In genomic region chr3:184954251-184954650, GRCh38 we compare ENCODE assay signal across 22 cellular contexts.
"Had no signal": no experiment of that assay in that cellular context is flagged by ENCODE, and none has a peak within 500 bp of the region (broad histone marks: within the 10 kb centered on the region; RNA-seq: fewer than 3 reads in every experiment).

No MANE protein-coding gene starts in this region.

- DNase-seq: activated CD4-positive, alpha-beta memory T cell treated with anti-CD3 and anti-CD28 coated beads for 36 hours; activated CD4-positive, alpha-beta T cell treated with anti-CD3 and anti-CD28 coated beads, Interleukin-2, amount 10 ng/mL, durations not matched to agents 7 days and 5 days; activated CD4-positive, CD25-positive, alpha-beta regulatory T cell; activated CD8-positive, alpha-beta memory T cell treated with anti-CD3 and anti-CD28 coated beads for 24 hours; activated effector memory CD4-positive, alpha-beta T cell treated with anti-CD3 and anti-CD28 coated beads, Interleukin-2, amount 50 U/mL, for 16 hours; activated naive CD4-positive, alpha-beta T cell treated with Interleukin-2 at 50 U/mL for 16 hours; activated naive CD8-positive, alpha-beta T cell treated with anti-CD3 and anti-CD28 coated beads, Interleukin-2, amount 50 U/mL, for 24 hours; activated T-cell treated with anti-CD3 and anti-CD28 coated beads, Interleukin-2, amount 50 U/mL, for 4 hours; amniotic stem cell; body of pancreas; Kasumi-1; KBM-7; NCI-H1105 treated with DMSO at 0.1 percent for 48 hours; NCI-H1436 treated with DMSO at 0.1 percent for 48 hours; NCI-H2081; SIG-M5; T-helper 2 cell; T1000 had no signal

- H3K9me3 ChIP-seq: ascending aorta, body of pancreas had no signal

- H3K27ac ChIP-seq: ascending aorta, body of pancreas had no signal

- ATAC-seq: activated naive CD4-positive, alpha-beta T cell treated with anti-CD3 and anti-CD28 coated beads, Interleukin-2, amount 50 U/mL, for 72 hours; activated naive CD8-positive, alpha-beta T cell treated with anti-CD3 and anti-CD28 coated beads, Interleukin-2, amount 50 U/mL, for 24 hours; activated T-cell treated with anti-CD3 and anti-CD28 coated beads, Interleukin-2, amount 50 U/mL, for 4 hours; body of pancreas had no signal

- H3K9me3 Mint-ChIP-seq: activated CD4-positive, alpha-beta memory T cell treated with anti-CD3 and anti-CD28 coated beads for 36 hours; activated CD4-positive, alpha-beta T cell treated with anti-CD3 and anti-CD28 coated beads, Interleukin-2, amount 10 ng/mL, durations not matched to agents 7 days and 5 days; activated naive CD4-positive, alpha-beta T cell treated with anti-CD3 and anti-CD28 coated beads, Interleukin-2, amount 50 U/mL, for 72 hours; activated naive CD8-positive, alpha-beta T cell treated with anti-CD3 and anti-CD28 coated beads, Interleukin-2, amount 50 U/mL, for 24 hours; activated T-cell treated with anti-CD3 and anti-CD28 coated beads, Interleukin-2, amount 50 U/mL, for 4 hours had no signal

- H3K27ac Mint-ChIP-seq: activated CD4-positive, alpha-beta memory T cell treated with anti-CD3 and anti-CD28 coated beads for 36 hours; activated CD4-positive, alpha-beta T cell treated with anti-CD3 and anti-CD28 coated beads, Interleukin-2, amount 10 ng/mL, durations not matched to agents 7 days and 5 days; activated naive CD4-positive, alpha-beta T cell treated with anti-CD3 and anti-CD28 coated beads, Interleukin-2, amount 50 U/mL, for 72 hours; activated naive CD8-positive, alpha-beta T cell treated with anti-CD3 and anti-CD28 coated beads, Interleukin-2, amount 50 U/mL, for 24 hours had no signal

- H3K27me3 Mint-ChIP-seq: activated CD4-positive, alpha-beta memory T cell treated with anti-CD3 and anti-CD28 coated beads for 36 hours; activated CD4-positive, alpha-beta T cell treated with anti-CD3 and anti-CD28 coated beads, Interleukin-2, amount 10 ng/mL, durations not matched to agents 7 days and 5 days; activated naive CD8-positive, alpha-beta T cell treated with anti-CD3 and anti-CD28 coated beads, Interleukin-2, amount 50 U/mL, for 24 hours had no signal

- H3K27me3 ChIP-seq: ascending aorta, body of pancreas had no signal

- H3K4me1 ChIP-seq: ascending aorta, body of pancreas had no signal

- FAIRE-seq: RCC 7860, TTC549 had no signal

- H3K4me3 ChIP-seq: ascending aorta, body of pancreas had no signal

- H3K4me3 Mint-ChIP-seq: activated CD4-positive, alpha-beta memory T cell treated with anti-CD3 and anti-CD28 coated beads for 36 hours; activated CD4-positive, alpha-beta T cell treated with anti-CD3 and anti-CD28 coated beads, Interleukin-2, amount 10 ng/mL, durations not matched to agents 7 days and 5 days; activated naive CD8-positive, alpha-beta T cell treated with anti-CD3 and anti-CD28 coated beads, Interleukin-2, amount 50 U/mL, for 24 hours; activated T-cell treated with anti-CD3 and anti-CD28 coated beads, Interleukin-2, amount 50 U/mL, for 4 hours had no signal
